ENCODE assay signal across 25 cellular contexts in genomic region chr3:16385151-16385550, GRCh38.
A peak's percentile ranks its signal among the peaks of the same experiment; 100 is the strongest.
DNase-seq lines count a peak whose midpoint lies in the region; ATAC-seq and TF ChIP-seq lines count a peak whose summit lies in the region.
"Had no signal": no experiment of that assay in that cellular context is flagged by ENCODE, and none has a peak within 500 bp of the region (broad histone marks: within the 10 kb centered on the region; RNA-seq: fewer than 3 reads in every experiment).

No MANE protein-coding gene starts in this region.

- H3K9me2 ChIP-seq in OCI-LY1 (ENCODE audit: low read depth, low read length) = no peaks in the 10 kb centered on the region

- H3F3A ChIP-seq in OCI-LY1 (ENCODE audit: insufficient read depth, low read length) = peaks cover 12% of the 10 kb centered on the region; the same call in 1 of the 2 replicates

- peaks cover 68% of the 10 kb centered on the region for H3K36me3 Mint-ChIP-seq in T-helper 1 cell treated with Interleukin-12 subunit alpha and Interleukin-12 subunit beta and Interleukin-4 antibody, amounts not matched to agents 30 μg/mL and 1 μg/mL, for 36 hours (ENCODE audit: low read depth)
- H3K36me3 Mint-ChIP-seq in CD4-positive, alpha-beta T cell (ENCODE audit: low read depth) = peaks cover 41% of the 10 kb centered on the region
- peaks cover 47% of the 10 kb centered on the region for H3K36me3 Mint-ChIP-seq in T-helper 2 cell treated with Interferon-gamma antibody and Interleukin-4, amounts not matched to agents 5 μg/mL and 100 μg/mL, for 36 hours (ENCODE audit: low read depth)

- TF ChIP-seq POLR2A in lower leg skin (IDR thresholded peaks at IDR 0.05) = no peak

- H3K27ac Mint-ChIP-seq in T-helper 1 cell treated with Interleukin-12 subunit alpha and Interleukin-12 subunit beta and Interleukin-4 antibody, amounts not matched to agents 30 μg/mL and 1 μg/mL, for 36 hours = peak overlapping the region; percentile 8
- H3K27ac Mint-ChIP-seq in CD4-positive, alpha-beta T cell = peak overlapping the region; percentile 56
- no peak overlapping the region for H3K27ac Mint-ChIP-seq in T-helper 2 cell treated with Interferon-gamma antibody and Interleukin-4, amounts not matched to agents 5 μg/mL and 100 μg/mL, for 36 hours
- H3K27ac Mint-ChIP-seq: CD14-positive monocyte, HFFc6 had no signal

- no peak for TF ChIP-seq CTCF in CD4-positive, alpha-beta T cell (IDR thresholded peaks at IDR 0.05)
- TF ChIP-seq CTCF in OCI-LY1 (IDR thresholded peaks at IDR 0.05; ENCODE audit: low read length) (no peak), lower leg skin (IDR thresholded peaks at IDR 0.05) (no peak)

- no peaks in the 10 kb centered on the region for H4K20me1 ChIP-seq in OCI-LY1 (ENCODE audit: insufficient read depth, low read length)

- H3K9ac ChIP-seq in OCI-LY1 (ENCODE audit: low read length) = no peak overlapping the region

- H3K9me3 Mint-ChIP-seq in T-helper 1 cell treated with Interleukin-12 subunit alpha and Interleukin-12 subunit beta and Interleukin-4 antibody, amounts not matched to agents 30 μg/mL and 1 μg/mL, for 36 hours = peaks cover 20% of the 10 kb centered on the region
- no peaks in the 10 kb centered on the region for H3K9me3 Mint-ChIP-seq in CD4-positive, alpha-beta T cell
- H3K9me3 Mint-ChIP-seq in T-helper 2 cell treated with Interferon-gamma antibody and Interleukin-4, amounts not matched to agents 5 μg/mL and 100 μg/mL, for 36 hours = peaks cover 9% of the 10 kb centered on the region
- H3K9me3 Mint-ChIP-seq: HFFc6 had no signal

- no peak overlapping the region for H3K27ac ChIP-seq in CD4-positive, alpha-beta T cell (ENCODE audit: low read depth, low read length)
- H3K27ac ChIP-seq in OCI-LY1 (ENCODE audit: low read depth, low read length, poor library complexity, severe bottlenecking) = peak overlapping the region; percentile 44
- H3K27ac ChIP-seq: 22Rv1, SJSA1 had no signal

- DNase-seq in T-helper 1 cell (no peak), fibroblast of peridontal ligament (ENCODE audit: extremely low read depth) (peak; percentile 67), lower leg skin (ENCODE audit: low spot score in 2 of 2) (no peak), NOMO-1 treated with dmso at 0.1 percent for 144 hours (lab: John Stamatoyannopoulos, UW; ENCODE audit: unreplicated experiment) (no peak)
- DNase-seq in CD4-positive, alpha-beta T cell = no peak
- DNase-seq in T-helper 2 cell treated with Interferon-gamma antibody and Interleukin-4, amounts not matched to agents 5 μg/mL and 100 μg/mL, for 36 hours (ENCODE audit: low spot score) = no peak
- DNase-seq: BE2C; DMS153; GOT3; HFFc6; KBM-7; MG63; NCI-H2029; NCI-H446; NCI-H524 treated with DMSO at 0.1 percent for 48 hours; NCI-H82; NK-92 treated with Interleukin-12 subunit alpha and Interleukin-12 subunit beta, amount 100 ng/mL, for 24 hours; Right ventricle myocardium superior; RPMI8226 had no signal

- no peak overlapping the region for H3K4me2 ChIP-seq in OCI-LY1 (ENCODE audit: low read length)

- H3K4me3 ChIP-seq in OCI-LY1 (ENCODE audit: low read depth, low read length, poor library complexity, severe bottlenecking) (no peak overlapping the region), lower leg skin (ENCODE audit: low read depth, poor library complexity, severe bottlenecking) (no peak overlapping the region)
- H3K4me3 ChIP-seq: HAP-1, MG63, SJSA1 had no signal

- 83 to 84% methylated on average over 5 of the region's 5 CpGs for WGBS in lower leg skin, 2 donors

- CTCF ChIA-PET in CD4-positive, alpha-beta T cell (lab: Charles Lee) = no interaction called here

- peaks cover 52% of the 10 kb centered on the region for H3K79me2 ChIP-seq in OCI-LY1 (ENCODE audit: insufficient read depth, low read length)

- no peaks in the 10 kb centered on the region for H3K27me3 Mint-ChIP-seq in T-helper 1 cell treated with Interleukin-12 subunit alpha and Interleukin-12 subunit beta and Interleukin-4 antibody, amounts not matched to agents 30 μg/mL and 1 μg/mL, for 36 hours (ENCODE audit: low read depth)
- no peaks in the 10 kb centered on the region for H3K27me3 Mint-ChIP-seq in CD4-positive, alpha-beta T cell
- no peaks in the 10 kb centered on the region for H3K27me3 Mint-ChIP-seq in T-helper 2 cell treated with Interferon-gamma antibody and Interleukin-4, amounts not matched to agents 5 μg/mL and 100 μg/mL, for 36 hours (ENCODE audit: low read depth)

- no peak for ATAC-seq in CD4-positive, alpha-beta T cell (ENCODE audit: poor library complexity)

- H3K36me3 ChIP-seq in OCI-LY1 (ENCODE audit: insufficient read depth, low read length) = peaks cover 96% of the 10 kb centered on the region
- H3K36me3 ChIP-seq: BE2C, HAP-1, MG63, SJSA1 had no signal

- peaks cover 67% of the 10 kb centered on the region for H3K4me1 Mint-ChIP-seq in T-helper 1 cell treated with Interleukin-12 subunit alpha and Interleukin-12 subunit beta and Interleukin-4 antibody, amounts not matched to agents 30 μg/mL and 1 μg/mL, for 36 hours (ENCODE audit: low read depth)
- peaks cover 84% of the 10 kb centered on the region for H3K4me1 Mint-ChIP-seq in CD4-positive, alpha-beta T cell (ENCODE audit: low read depth)
- H3K4me1 Mint-ChIP-seq in T-helper 2 cell treated with Interferon-gamma antibody and Interleukin-4, amounts not matched to agents 5 μg/mL and 100 μg/mL, for 36 hours (ENCODE audit: low read depth) = peaks cover 26% of the 10 kb centered on the region

- no peak overlapping the region for H3K4me3 Mint-ChIP-seq in T-helper 1 cell treated with Interleukin-12 subunit alpha and Interleukin-12 subunit beta and Interleukin-4 antibody, amounts not matched to agents 30 μg/mL and 1 μg/mL, for 36 hours
- no peak overlapping the region for H3K4me3 Mint-ChIP-seq in CD4-positive, alpha-beta T cell
- H3K4me3 Mint-ChIP-seq in T-helper 2 cell treated with Interferon-gamma antibody and Interleukin-4, amounts not matched to agents 5 μg/mL and 100 μg/mL, for 36 hours = no peak overlapping the region
- H3K4me3 Mint-ChIP-seq: CD14-positive monocyte, HFFc6 had no signal

- peaks cover 75% of the 10 kb centered on the region for H3K4me1 ChIP-seq in OCI-LY1 (ENCODE audit: insufficient read depth, low read length, severe bottlenecking)
- H3K4me1 ChIP-seq: BE2C, HAP-1 had no signal

- POLR2A ChIA-PET in CD4-positive, alpha-beta T cell (lab: Charles Lee) = interaction anchor here (1.0 kb wide), 1 partner anchor 10 kb away, joined by 3 read pairs; no protein-coding TSS in a partner anchor

- H3K9me3 ChIP-seq in CD4-positive, alpha-beta T cell (ENCODE audit: control insufficient read depth, low read length) = no peaks in the 10 kb centered on the region
- H3K9me3 ChIP-seq in OCI-LY1 (ENCODE audit: low read length) = no peaks in the 10 kb centered on the region
- H3K9me3 ChIP-seq: BE2C, HAP-1, MG63, SJSA1 had no signal

- intact Hi-C loops in CD4-positive, alpha-beta T cell (cut with DNase I, micrococcal nuclease) = no loop called here
- intact Hi-C loops in lower leg skin (cut with DNase I; ENCODE audit: low total_unique reads) = no loop called here

- no peaks in the 10 kb centered on the region for H3K27me3 ChIP-seq in CD4-positive, alpha-beta T cell (ENCODE audit: control insufficient read depth, insufficient read depth, low read length)
- H3K27me3 ChIP-seq in OCI-LY1 (ENCODE audit: insufficient read depth, low read length) = no peaks in the 10 kb centered on the region
- H3K27me3 ChIP-seq: BE2C, MG63, SJSA1 had no signal

- H2AFZ ChIP-seq in OCI-LY1 (ENCODE audit: low read length) = no peak overlapping the region
